Comparison of ENCODE assay signal across 1 cellular context in the genomic region with DNA sequence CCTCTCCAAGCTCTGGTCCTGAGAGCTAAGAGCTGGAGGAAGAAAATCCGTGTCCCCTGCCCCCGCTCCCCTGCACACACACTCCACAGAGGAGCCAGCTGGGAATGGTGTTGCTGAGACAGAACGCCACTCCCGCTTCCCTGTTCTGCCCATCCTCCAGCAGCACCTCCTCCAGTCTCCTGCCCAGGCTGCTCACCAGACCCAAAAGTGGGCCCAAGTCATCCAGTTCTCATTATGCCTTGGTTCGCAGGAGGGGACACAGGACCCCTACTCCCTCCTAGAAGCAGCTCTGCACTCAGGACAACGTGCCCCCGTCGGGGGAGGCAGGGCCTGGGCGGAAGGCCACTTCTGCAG.
TF ChIP-seq lines count a peak whose summit lies in the region.

No MANE protein-coding gene starts in this region.

TF ChIP-seq in GM23338, 12 proteins besides CTCF, POLR2A, EP300 and RAD21:
- TF ChIP-seq, protein P1, sequence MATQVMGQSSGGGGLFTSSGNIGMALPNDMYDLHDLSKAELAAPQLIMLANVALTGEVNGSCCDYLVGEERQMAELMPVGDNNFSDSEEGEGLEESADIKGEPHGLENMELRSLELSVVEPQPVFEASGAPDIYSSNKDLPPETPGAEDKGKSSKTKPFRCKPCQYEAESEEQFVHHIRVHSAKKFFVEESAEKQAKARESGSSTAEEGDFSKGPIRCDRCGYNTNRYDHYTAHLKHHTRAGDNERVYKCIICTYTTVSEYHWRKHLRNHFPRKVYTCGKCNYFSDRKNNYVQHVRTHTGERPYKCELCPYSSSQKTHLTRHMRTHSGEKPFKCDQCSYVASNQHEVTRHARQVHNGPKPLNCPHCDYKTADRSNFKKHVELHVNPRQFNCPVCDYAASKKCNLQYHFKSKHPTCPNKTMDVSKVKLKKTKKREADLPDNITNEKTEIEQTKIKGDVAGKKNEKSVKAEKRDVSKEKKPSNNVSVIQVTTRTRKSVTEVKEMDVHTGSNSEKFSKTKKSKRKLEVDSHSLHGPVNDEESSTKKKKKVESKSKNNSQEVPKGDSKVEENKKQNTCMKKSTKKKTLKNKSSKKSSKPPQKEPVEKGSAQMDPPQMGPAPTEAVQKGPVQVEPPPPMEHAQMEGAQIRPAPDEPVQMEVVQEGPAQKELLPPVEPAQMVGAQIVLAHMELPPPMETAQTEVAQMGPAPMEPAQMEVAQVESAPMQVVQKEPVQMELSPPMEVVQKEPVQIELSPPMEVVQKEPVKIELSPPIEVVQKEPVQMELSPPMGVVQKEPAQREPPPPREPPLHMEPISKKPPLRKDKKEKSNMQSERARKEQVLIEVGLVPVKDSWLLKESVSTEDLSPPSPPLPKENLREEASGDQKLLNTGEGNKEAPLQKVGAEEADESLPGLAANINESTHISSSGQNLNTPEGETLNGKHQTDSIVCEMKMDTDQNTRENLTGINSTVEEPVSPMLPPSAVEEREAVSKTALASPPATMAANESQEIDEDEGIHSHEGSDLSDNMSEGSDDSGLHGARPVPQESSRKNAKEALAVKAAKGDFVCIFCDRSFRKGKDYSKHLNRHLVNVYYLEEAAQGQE (IDR thresholded peaks at IDR 0.05; ENCODE audit: unreplicated experiment) = no peak
- TF ChIP-seq, protein P2, sequence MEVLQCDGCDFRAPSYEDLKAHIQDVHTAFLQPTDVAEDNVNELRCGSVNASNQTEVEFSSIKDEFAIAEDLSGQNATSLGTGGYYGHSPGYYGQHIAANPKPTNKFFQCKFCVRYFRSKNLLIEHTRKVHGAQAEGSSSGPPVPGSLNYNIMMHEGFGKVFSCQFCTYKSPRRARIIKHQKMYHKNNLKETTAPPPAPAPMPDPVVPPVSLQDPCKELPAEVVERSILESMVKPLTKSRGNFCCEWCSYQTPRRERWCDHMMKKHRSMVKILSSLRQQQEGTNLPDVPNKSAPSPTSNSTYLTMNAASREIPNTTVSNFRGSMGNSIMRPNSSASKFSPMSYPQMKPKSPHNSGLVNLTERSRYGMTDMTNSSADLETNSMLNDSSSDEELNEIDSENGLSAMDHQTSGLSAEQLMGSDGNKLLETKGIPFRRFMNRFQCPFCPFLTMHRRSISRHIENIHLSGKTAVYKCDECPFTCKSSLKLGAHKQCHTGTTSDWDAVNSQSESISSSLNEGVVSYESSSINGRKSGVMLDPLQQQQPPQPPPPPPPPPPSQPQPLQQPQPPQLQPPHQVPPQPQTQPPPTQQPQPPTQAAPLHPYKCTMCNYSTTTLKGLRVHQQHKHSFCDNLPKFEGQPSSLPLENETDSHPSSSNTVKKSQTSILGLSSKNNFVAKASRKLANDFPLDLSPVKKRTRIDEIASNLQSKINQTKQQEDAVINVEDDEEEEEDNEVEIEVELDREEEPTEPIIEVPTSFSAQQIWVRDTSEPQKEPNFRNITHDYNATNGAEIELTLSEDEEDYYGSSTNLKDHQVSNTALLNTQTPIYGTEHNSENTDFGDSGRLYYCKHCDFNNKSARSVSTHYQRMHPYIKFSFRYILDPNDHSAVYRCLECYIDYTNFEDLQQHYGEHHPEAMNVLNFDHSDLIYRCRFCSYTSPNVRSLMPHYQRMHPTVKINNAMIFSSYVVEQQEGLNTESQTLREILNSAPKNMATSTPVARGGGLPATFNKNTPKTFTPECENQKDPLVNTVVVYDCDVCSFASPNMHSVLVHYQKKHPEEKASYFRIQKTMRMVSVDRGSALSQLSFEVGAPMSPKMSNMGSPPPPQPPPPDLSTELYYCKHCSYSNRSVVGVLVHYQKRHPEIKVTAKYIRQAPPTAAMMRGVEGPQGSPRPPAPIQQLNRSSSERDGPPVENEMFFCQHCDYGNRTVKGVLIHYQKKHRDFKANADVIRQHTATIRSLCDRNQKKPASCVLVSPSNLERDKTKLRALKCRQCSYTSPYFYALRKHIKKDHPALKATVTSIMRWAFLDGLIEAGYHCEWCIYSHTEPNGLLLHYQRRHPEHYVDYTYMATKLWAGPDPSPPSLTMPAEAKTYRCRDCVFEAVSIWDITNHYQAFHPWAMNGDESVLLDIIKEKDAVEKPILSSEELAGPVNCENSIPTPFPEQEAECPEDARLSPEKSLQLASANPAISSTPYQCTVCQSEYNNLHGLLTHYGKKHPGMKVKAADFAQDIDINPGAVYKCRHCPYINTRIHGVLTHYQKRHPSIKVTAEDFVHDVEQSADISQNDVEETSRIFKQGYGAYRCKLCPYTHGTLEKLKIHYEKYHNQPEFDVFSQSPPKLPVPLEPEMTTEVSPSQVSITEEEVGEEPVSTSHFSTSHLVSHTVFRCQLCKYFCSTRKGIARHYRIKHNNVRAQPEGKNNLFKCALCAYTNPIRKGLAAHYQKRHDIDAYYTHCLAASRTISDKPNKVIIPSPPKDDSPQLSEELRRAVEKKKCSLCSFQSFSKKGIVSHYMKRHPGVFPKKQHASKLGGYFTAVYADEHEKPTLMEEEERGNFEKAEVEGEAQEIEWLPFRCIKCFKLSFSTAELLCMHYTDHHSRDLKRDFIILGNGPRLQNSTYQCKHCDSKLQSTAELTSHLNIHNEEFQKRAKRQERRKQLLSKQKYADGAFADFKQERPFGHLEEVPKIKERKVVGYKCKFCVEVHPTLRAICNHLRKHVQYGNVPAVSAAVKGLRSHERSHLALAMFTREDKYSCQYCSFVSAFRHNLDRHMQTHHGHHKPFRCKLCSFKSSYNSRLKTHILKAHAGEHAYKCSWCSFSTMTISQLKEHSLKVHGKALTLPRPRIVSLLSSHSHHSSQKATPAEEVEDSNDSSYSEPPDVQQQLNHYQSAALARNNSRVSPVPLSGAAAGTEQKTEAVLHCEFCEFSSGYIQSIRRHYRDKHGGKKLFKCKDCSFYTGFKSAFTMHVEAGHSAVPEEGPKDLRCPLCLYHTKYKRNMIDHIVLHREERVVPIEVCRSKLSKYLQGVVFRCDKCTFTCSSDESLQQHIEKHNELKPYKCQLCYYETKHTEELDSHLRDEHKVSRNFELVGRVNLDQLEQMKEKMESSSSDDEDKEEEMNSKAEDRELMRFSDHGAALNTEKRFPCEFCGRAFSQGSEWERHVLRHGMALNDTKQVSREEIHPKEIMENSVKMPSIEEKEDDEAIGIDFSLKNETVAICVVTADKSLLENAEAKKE (CRISPR knock-in tag; IDR thresholded peaks at IDR 0.05) = no peak
- TF ChIP-seq EZH2phosphoT487 (IDR thresholded peaks at IDR 0.05; ENCODE audit: unreplicated experiment) (no peak), NANOG (IDR thresholded peaks at IDR 0.05; ENCODE audit: borderline replicate concordance) (no peak), EZH2 (IDR thresholded peaks at IDR 0.05; ENCODE audit: low read depth, unreplicated experiment) (no peak)
